Comparison of ENCODE assay signal across 9 cellular contexts in the genomic region with DNA sequence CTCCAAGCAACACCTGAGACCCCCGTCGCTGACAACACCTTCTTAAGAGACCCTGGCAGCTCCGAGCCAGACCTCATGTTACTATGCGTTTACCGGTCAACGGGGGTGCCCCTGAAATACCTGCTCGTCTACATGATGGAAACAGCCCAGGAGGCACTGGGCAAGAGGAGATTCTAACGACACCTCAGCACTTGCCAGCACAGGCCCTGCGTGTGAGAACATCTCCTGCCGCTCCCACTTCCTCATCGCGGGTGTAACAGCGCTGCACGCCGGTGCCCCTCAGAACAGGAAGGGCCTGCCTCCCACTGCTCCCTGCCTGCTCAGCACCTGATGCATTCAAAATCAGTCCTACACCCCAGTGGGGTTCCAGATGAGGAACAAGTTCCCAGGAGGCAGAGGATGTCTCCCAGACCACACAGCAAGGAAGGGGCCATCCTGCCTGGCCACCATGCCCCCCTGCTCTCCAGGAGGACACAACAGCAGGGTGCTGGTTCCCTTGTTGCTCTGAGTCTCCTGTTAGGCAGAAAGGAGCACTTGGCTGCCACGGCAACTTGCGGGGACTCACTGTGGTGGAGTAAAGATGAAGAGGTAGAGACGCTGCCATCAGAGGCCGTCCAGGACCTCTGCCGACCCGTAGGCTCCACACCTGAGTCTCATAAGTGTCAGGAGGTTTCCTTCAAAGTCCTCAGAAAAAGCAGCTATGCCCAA. TPM values are rescaled to one million over a fixed set of nuclear protein-coding genes. Genes with fewer than 3 reads are reported as not detected.
DNase-seq lines count a peak whose midpoint lies in the region; ATAC-seq and TF ChIP-seq lines count a peak whose summit lies in the region.
"Had no signal": no experiment of that assay in that cellular context is flagged by ENCODE, and none has a peak within 500 bp of the region (broad histone marks: within the 10 kb centered on the region; RNA-seq: fewer than 3 reads in every experiment).

No MANE protein-coding gene starts in this region.

- peaks cover under 1% of the 10 kb centered on the region for H3K27me3 Mint-ChIP-seq in activated naive CD8-positive, alpha-beta T cell treated with anti-CD3 and anti-CD28 coated beads, Interleukin-2, amount 10 ng/mL, durations not matched to agents 7 days and 5 days
- H3K27me3 Mint-ChIP-seq in mesothelial cell of epicardium (ENCODE audit: low read depth) = peaks cover 2% of the 10 kb centered on the region

- 76% methylated on average over 21 of the region's 21 CpGs for WGBS in right cardiac atrium

- intact Hi-C loops in right cardiac atrium (cut with DNase I) = no loop called here

- H3K27ac ChIP-seq in right cardiac atrium (ENCODE audit: low read length) (no peak overlapping the region), right atrium auricular region (no peak overlapping the region)

- H3K4me1 ChIP-seq in right cardiac atrium (ENCODE audit: control insufficient read depth, insufficient read depth, low read length) (peaks cover 14% of the 10 kb centered on the region), right atrium auricular region (peaks cover 0 to 76% of the 10 kb centered on the region in 2 donors)

- peak overlapping the region; percentile 53 for H3K4me3 Mint-ChIP-seq in activated naive CD8-positive, alpha-beta T cell treated with anti-CD3 and anti-CD28 coated beads, Interleukin-2, amount 10 ng/mL, durations not matched to agents 7 days and 5 days
- peak overlapping the region; percentile 69 for H3K4me3 Mint-ChIP-seq in mesothelial cell of epicardium

- H3K36me3 ChIP-seq in right atrium auricular region = no peaks in the 10 kb centered on the region

- peaks cover 29% of the 10 kb centered on the region for H3K4me1 Mint-ChIP-seq in activated naive CD8-positive, alpha-beta T cell treated with anti-CD3 and anti-CD28 coated beads, Interleukin-2, amount 10 ng/mL, durations not matched to agents 7 days and 5 days
- peaks cover 15% of the 10 kb centered on the region for H3K4me1 Mint-ChIP-seq in mesothelial cell of epicardium

- ATAC-seq in right cardiac atrium (no peak), HG02885 (IDR thresholded peaks at IDR 0.05; ENCODE audit: poor library complexity, unreplicated experiment) (no peak)
- no peak for ATAC-seq in activated naive CD8-positive, alpha-beta T cell treated with anti-CD3 and anti-CD28 coated beads, Interleukin-2, amount 10 ng/mL, durations not matched to agents 7 days and 5 days (ENCODE audit: low read depth)

- H3K27me3 ChIP-seq in right cardiac atrium (ENCODE audit: control insufficient read depth, insufficient read depth) (no peaks in the 10 kb centered on the region), right atrium auricular region (no peaks in the 10 kb centered on the region)

- H3K4me3 ChIP-seq in right cardiac atrium (ENCODE audit: low read length) = no peak overlapping the region
- no peak overlapping the region for H3K4me3 ChIP-seq in right atrium auricular region

- H3K36me3 Mint-ChIP-seq in activated naive CD8-positive, alpha-beta T cell treated with anti-CD3 and anti-CD28 coated beads, Interleukin-2, amount 10 ng/mL, durations not matched to agents 7 days and 5 days = peaks cover 5% of the 10 kb centered on the region
- peaks cover 13% of the 10 kb centered on the region for H3K36me3 Mint-ChIP-seq in mesothelial cell of epicardium

- H3K9me3 ChIP-seq in right cardiac atrium (ENCODE audit: control insufficient read depth, low read length) (no peaks in the 10 kb centered on the region), right atrium auricular region (peaks cover 0 to 7% of the 10 kb centered on the region in 2 donors)

- POLR2A ChIA-PET in activated naive CD8-positive, alpha-beta T cell treated with anti-CD3 and anti-CD28 coated beads, Interleukin-2, amount 10 ng/mL, durations not matched to agents 7 days and 5 days (lab: Charles Lee) = no interaction called here

- H3K27ac Mint-ChIP-seq in activated naive CD8-positive, alpha-beta T cell treated with anti-CD3 and anti-CD28 coated beads, Interleukin-2, amount 10 ng/mL, durations not matched to agents 7 days and 5 days = peak overlapping the region; percentile 48
- H3K27ac Mint-ChIP-seq in mesothelial cell of epicardium = no peak overlapping the region

- DNase-seq in right cardiac atrium (peak in 2 of 3 donors; percentile 32 to 66), right atrium auricular region (ENCODE audit: low spot score) (no peak), mesothelial cell of epicardium (ENCODE audit: low spot score in 2 of 2, unreplicated experiment in 2 of 2) (peak in 1 of 2 experiments; percentile 25), SHP77 (lab: John Stamatoyannopoulos, UW) (no peak), glomerular visceral epithelial cell (ENCODE audit: extremely low spot score) (no peak), cerebellar cortex (ENCODE audit: low spot score) (no peak)
- DNase-seq in activated naive CD8-positive, alpha-beta T cell treated with anti-CD3 and anti-CD28 coated beads, Interleukin-2, amount 10 ng/mL, durations not matched to agents 7 days and 5 days = no peak
- DNase-seq: NCI-H1436 had no signal

- H3K9me3 Mint-ChIP-seq in activated naive CD8-positive, alpha-beta T cell treated with anti-CD3 and anti-CD28 coated beads, Interleukin-2, amount 10 ng/mL, durations not matched to agents 7 days and 5 days = peaks cover 5% of the 10 kb centered on the region
- H3K9me3 Mint-ChIP-seq in mesothelial cell of epicardium = peaks cover 20% of the 10 kb centered on the region

- TF ChIP-seq CTCF in right atrium auricular region (IDR thresholded peaks at IDR 0.05) (no peak), mesothelial cell of epicardium (IDR thresholded peaks at IDR 0.05; ENCODE audit: unreplicated experiment) (no peak)

RNA-seq across cellular contexts. Expression of gene TOLLIP, which starts 2.1 kb away (rescaled TPM):
- 10 to 100 TPM; 42.2 to 53.6 (median 46.0) TPM for total RNA-seq in right cardiac atrium
- polyA plus RNA-seq in right cardiac atrium = 32.6 TPM
- 10 to 100 TPM; 29.6 to 41.0 TPM for total RNA-seq in right atrium auricular region
- total RNA-seq in activated naive CD8-positive, alpha-beta T cell treated with anti-CD3 and anti-CD28 coated beads, Interleukin-2, amount 10 ng/mL, durations not matched to agents 7 days and 5 days = 10 to 100 TPM; 36.7 to 37.5 TPM
- 40.4 to 43.9 TPM (median 43.2 TPM) in 3 replicates for total RNA-seq in mesothelial cell of epicardium

Comparison
In these comparisons a context has a peak if more than half of its experiments do, and no peak if none do; other contexts are left out.
1. DNase-seq: peak in right cardiac atrium (2 of 3); none in right atrium auricular region (single experiment), activated naive CD8-positive, alpha-beta T cell treated with anti-CD3 and anti-CD28 coated beads, Interleukin-2, amount 10 ng/mL, durations not matched to agents 7 days and 5 days (single experiment), SHP77 (0 of 2), glomerular visceral epithelial cell (single experiment) and cerebellar cortex (single experiment).